Comparison of ENCODE assay signal across 29 cellular contexts in genomic region chr7:139568346-139568675, GRCh38. TPM values are rescaled to one million over a fixed set of nuclear protein-coding genes. Genes with fewer than 3 reads are reported as not detected.
"Had no signal": no experiment of that assay in that cellular context is flagged by ENCODE, and none has a peak within 500 bp of the region (broad histone marks: within the 10 kb centered on the region; RNA-seq: fewer than 3 reads in every experiment).

No MANE protein-coding gene starts in this region.

- H3K4me1 ChIP-seq: breast epithelium, gastroesophageal sphincter, left ventricle myocardium inferior, testis, transverse colon had no signal

- H3K4me2 ChIP-seq: hepatocyte, neural progenitor cell had no signal

- DNase-seq: activated CD4-positive, alpha-beta memory T cell treated with anti-CD3 and anti-CD28 coated beads for 36 hours; activated CD4-positive, alpha-beta T cell treated with anti-CD3 and anti-CD28 coated beads, Interleukin-2, amount 10 ng/mL, durations not matched to agents 24 days and 14 days; activated gamma-delta T cell treated with Interleukin-2 at 50 U/mL for 16 hours; activated T-cell treated with anti-CD3 and anti-CD28 coated beads, Interleukin-2, amount 50 U/mL, for 4 hours; effector CD8-positive, alpha-beta T cell; erythroblast; left ventricle myocardium inferior; naive B cell; stimulated activated CD4-positive, alpha-beta T cell treated with anti-CD3 and anti-CD28 coated beads, Interleukin-4, amount 100 ng/mL, for 4 hours; stimulated activated naive B cell treated with anti-CD40 and anti-IgM and Interleukin-4, amounts not matched to agents 10 μg/mL and 1 μg/mL and 100 μg/mL, for 72 hours; SW 1271; T1000; testis; transverse colon; WERI-Rb-1 had no signal

- H3K27me3 Mint-ChIP-seq: activated CD4-positive, alpha-beta memory T cell treated with anti-CD3 and anti-CD28 coated beads for 36 hours; activated CD4-positive, alpha-beta T cell treated with anti-CD3 and anti-CD28 coated beads, Interleukin-2, amount 10 ng/mL, durations not matched to agents 24 days and 14 days; activated T-helper 17 cell treated with anti-CD3 and anti-CD28 coated beads, Interleukin-2, amount 50 U/mL, for 72 hours; central memory CD8-positive, alpha-beta T cell; naive B cell; stimulated activated naive B cell treated with anti-CD40 and anti-IgM and Interleukin-4, amounts not matched to agents 10 μg/mL and 1 μg/mL and 100 μg/mL, for 72 hours had no signal

- H3K79me2 ChIP-seq: hepatocyte had no signal

- H3K9ac ChIP-seq: neural progenitor cell had no signal

- H3K27ac Mint-ChIP-seq: activated CD4-positive, alpha-beta memory T cell treated with anti-CD3 and anti-CD28 coated beads for 36 hours; activated CD4-positive, alpha-beta T cell treated with anti-CD3 and anti-CD28 coated beads, Interleukin-2, amount 10 ng/mL, durations not matched to agents 24 days and 14 days; activated T-helper 17 cell treated with anti-CD3 and anti-CD28 coated beads, Interleukin-2, amount 50 U/mL, for 72 hours; mesothelial cell of epicardium; stimulated activated naive B cell treated with anti-CD40 and anti-IgM and Interleukin-4, amounts not matched to agents 10 μg/mL and 1 μg/mL and 100 μg/mL, for 72 hours; T-helper 1 cell treated with Interleukin-12 subunit alpha and Interleukin-12 subunit beta and Interleukin-4 antibody, amounts not matched to agents 30 μg/mL and 1 μg/mL, for 36 hours had no signal

- H3K4me3 ChIP-seq: breast epithelium, gastroesophageal sphincter, hepatocyte, left ventricle myocardium inferior, lung, neural progenitor cell, skin epidermis, testis, transverse colon had no signal

- H3K4me1 Mint-ChIP-seq: activated CD4-positive, alpha-beta T cell treated with anti-CD3 and anti-CD28 coated beads, Interleukin-2, amount 10 ng/mL, durations not matched to agents 24 days and 14 days; central memory CD8-positive, alpha-beta T cell; mesothelial cell of epicardium had no signal

- H3K27me3 ChIP-seq: breast epithelium, gastroesophageal sphincter, hepatocyte, neural progenitor cell, testis, transverse colon had no signal

- H3K9me3 ChIP-seq: breast epithelium, gastroesophageal sphincter, left ventricle myocardium inferior, testis, transverse colon had no signal

- ATAC-seq: activated CD4-positive, CD25-positive, alpha-beta regulatory T cell treated with anti-CD3 and anti-CD28 coated beads, Interleukin-2, amount 50 U/mL, for 24 hours; activated naive CD4-positive, alpha-beta T cell treated with anti-CD3 and anti-CD28 coated beads, Interleukin-2, amount 50 U/mL, for 72 hours; activated T-cell treated with anti-CD3 and anti-CD28 coated beads, Interleukin-2, amount 50 U/mL, for 4 hours; activated T-helper 17 cell treated with anti-CD3 and anti-CD28 coated beads, Interleukin-2, amount 50 U/mL, for 72 hours; gastroesophageal sphincter; sciatic nerve; stimulated activated naive B cell treated with anti-CD40 and anti-IgM and Interleukin-4, amounts not matched to agents 10 μg/mL and 1 μg/mL and 100 μg/mL, for 72 hours had no signal

- H3K36me3 ChIP-seq: breast epithelium, neural progenitor cell had no signal

- H3K9me3 Mint-ChIP-seq: activated CD4-positive, alpha-beta memory T cell treated with anti-CD3 and anti-CD28 coated beads for 36 hours; activated CD4-positive, alpha-beta T cell treated with anti-CD3 and anti-CD28 coated beads, Interleukin-2, amount 10 ng/mL, durations not matched to agents 24 days and 14 days; activated naive CD4-positive, alpha-beta T cell treated with anti-CD3 and anti-CD28 coated beads, Interleukin-2, amount 50 U/mL, for 72 hours; activated T-cell treated with anti-CD3 and anti-CD28 coated beads, Interleukin-2, amount 50 U/mL, for 4 hours; activated T-helper 17 cell treated with anti-CD3 and anti-CD28 coated beads, Interleukin-2, amount 50 U/mL, for 72 hours; central memory CD8-positive, alpha-beta T cell; mesothelial cell of epicardium; naive B cell; neural progenitor cell; stimulated activated naive B cell treated with anti-CD40 and anti-IgM and Interleukin-4, amounts not matched to agents 10 μg/mL and 1 μg/mL and 100 μg/mL, for 72 hours; T-helper 1 cell treated with Interleukin-12 subunit alpha and Interleukin-12 subunit beta and Interleukin-4 antibody, amounts not matched to agents 30 μg/mL and 1 μg/mL, for 36 hours had no signal

- H3K4me3 Mint-ChIP-seq: activated CD4-positive, alpha-beta memory T cell treated with anti-CD3 and anti-CD28 coated beads for 36 hours; activated CD4-positive, alpha-beta T cell treated with anti-CD3 and anti-CD28 coated beads, Interleukin-2, amount 10 ng/mL, durations not matched to agents 24 days and 14 days; activated T-cell treated with anti-CD3 and anti-CD28 coated beads, Interleukin-2, amount 50 U/mL, for 4 hours; activated T-helper 17 cell treated with anti-CD3 and anti-CD28 coated beads, Interleukin-2, amount 50 U/mL, for 72 hours; central memory CD8-positive, alpha-beta T cell; mesothelial cell of epicardium; naive B cell; neural progenitor cell; stimulated activated naive B cell treated with anti-CD40 and anti-IgM and Interleukin-4, amounts not matched to agents 10 μg/mL and 1 μg/mL and 100 μg/mL, for 72 hours; T-helper 1 cell treated with Interleukin-12 subunit alpha and Interleukin-12 subunit beta and Interleukin-4 antibody, amounts not matched to agents 30 μg/mL and 1 μg/mL, for 36 hours had no signal

- H3K27ac ChIP-seq: breast epithelium, gastroesophageal sphincter, hepatocyte, left ventricle myocardium inferior, neural progenitor cell, skin epidermis, testis, transverse colon, WERI-Rb-1 had no signal

RNA-seq across cellular contexts. Expression of gene CLEC2L, which starts 44.8 kb away (rescaled TPM):
- total RNA-seq: activated CD4-positive, alpha-beta memory T cell treated with anti-CD3 and anti-CD28 coated beads for 36 hours; activated CD4-positive, alpha-beta T cell treated with anti-CD3 and anti-CD28 coated beads, Interleukin-2, amount 10 ng/mL, durations not matched to agents 24 days and 14 days; activated naive CD4-positive, alpha-beta T cell treated with anti-CD3 and anti-CD28 coated beads, Interleukin-2, amount 50 U/mL, for 72 hours; activated T-cell treated with anti-CD3 and anti-CD28 coated beads, Interleukin-2, amount 50 U/mL, for 4 hours; activated T-helper 17 cell treated with anti-CD3 and anti-CD28 coated beads, Interleukin-2, amount 50 U/mL, for 72 hours; breast epithelium; dermis microvascular lymphatic vessel endothelial cell; hepatocyte; lung; sciatic nerve had no signal
- polyA plus RNA-seq: hepatocyte had no signal
